1 cellular context compared by ENCODE assay signal in genomic region chr12:39892146-39892545, GRCh38.
TF ChIP-seq lines count a peak whose summit lies in the region.

No MANE protein-coding gene starts in this region.

TF ChIP-seq in HepG2, 621 proteins besides CTCF, POLR2A, EP300 and RAD21 (continued from another document):
- TF ChIP-seq DMTF1 (CRISPR knock-in tag; IDR thresholded peaks at IDR 0.05) (no peak), CCDC6 (CRISPR knock-in tag; IDR thresholded peaks at IDR 0.05) (no peak)
